Comparison of ENCODE assay signal across 7 cellular contexts in the genomic region with DNA sequence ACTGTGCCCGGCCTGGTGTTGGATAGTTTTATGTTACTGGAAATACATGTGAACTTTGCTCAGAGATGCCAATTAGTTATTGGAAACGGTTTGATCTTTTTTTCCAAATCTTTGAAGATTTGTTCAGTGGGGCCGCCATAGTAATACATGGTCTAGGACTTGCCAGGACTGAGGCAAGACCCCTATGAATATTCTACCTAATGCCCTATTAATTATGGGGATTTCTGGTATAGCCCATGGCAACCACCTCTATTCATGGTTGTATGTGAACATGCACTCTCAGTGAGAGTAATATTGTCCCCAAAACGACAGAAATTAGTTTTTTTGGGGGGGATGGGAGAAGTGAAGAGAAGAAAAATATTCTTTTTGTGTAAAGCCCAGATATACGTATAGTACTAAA.
DNase-seq lines count a peak whose midpoint lies in the region; ATAC-seq and TF ChIP-seq lines count a peak whose summit lies in the region.
"Not testable (repeated sequence)": the region's sequence is repeated elsewhere in the genome, so short reads cannot be mapped to it uniquely, and the experiment has no call there.

No MANE protein-coding gene starts in this region.

- H3K36me3 Mint-ChIP-seq in naive thymus-derived CD4-positive, alpha-beta T cell, result not testable (repeated sequence)

- H3K4me3 Mint-ChIP-seq in naive thymus-derived CD4-positive, alpha-beta T cell, result not testable (repeated sequence)

- ATAC-seq in gastroesophageal sphincter, result peak; percentile 10
- peak; percentile 44 to 55 for ATAC-seq in right cardiac atrium
- ATAC-seq in naive thymus-derived CD4-positive, alpha-beta T cell, result peak; percentile 31
- ATAC-seq in sciatic nerve, result peak; percentile 17
- peak; percentile 49 to 61 for ATAC-seq in upper lobe of left lung (ENCODE audit: low FRiP score in 2 of 2)
- ATAC-seq in upper lobe of right lung, result peak; percentile 39
- peak; percentile 51 for ATAC-seq in aorta (ENCODE audit: low FRiP score)

- TF ChIP-seq CTCF in gastroesophageal sphincter (IDR thresholded peaks at IDR 0.05); upper lobe of left lung (IDR thresholded peaks at IDR 0.05); upper lobe of right lung (IDR thresholded peaks at IDR 0.05): not testable (repeated sequence)

- intact Hi-C loops in right cardiac atrium (cut with DNase I); naive thymus-derived CD4-positive, alpha-beta T cell (cut with micrococcal nuclease); sciatic nerve (cut with DNase I); upper lobe of right lung (cut with DNase I); aorta (cut with DNase I): not testable (repeated sequence)

- not testable (repeated sequence) for H3K9me3 Mint-ChIP-seq in naive thymus-derived CD4-positive, alpha-beta T cell

- not testable (repeated sequence) for H3K27ac Mint-ChIP-seq in naive thymus-derived CD4-positive, alpha-beta T cell

- H3K4me3 ChIP-seq in gastroesophageal sphincter; right cardiac atrium (ENCODE audit: low read length); naive thymus-derived CD4-positive, alpha-beta T cell (ENCODE audit: low read length); upper lobe of left lung; upper lobe of right lung; aorta (ENCODE audit: low read length in 2 of 2): not testable (repeated sequence)

- H3K27me3 ChIP-seq in gastroesophageal sphincter; right cardiac atrium (ENCODE audit: control insufficient read depth, insufficient read depth); naive thymus-derived CD4-positive, alpha-beta T cell (ENCODE audit: control insufficient read depth in 2 of 2, insufficient read depth in 2 of 2, low read length in 2 of 2); upper lobe of left lung; upper lobe of right lung; aorta (ENCODE audit: control insufficient read depth in 1 of 2, insufficient read depth in 2 of 2, low read length in 1 of 2): not testable (repeated sequence)

- H3K4me1 Mint-ChIP-seq in naive thymus-derived CD4-positive, alpha-beta T cell, result not testable (repeated sequence)

- not testable (repeated sequence) for TF ChIP-seq POLR2A in gastroesophageal sphincter (IDR thresholded peaks at IDR 0.05); upper lobe of left lung (IDR thresholded peaks at IDR 0.05)

- H3K36me3 ChIP-seq in gastroesophageal sphincter; naive thymus-derived CD4-positive, alpha-beta T cell (ENCODE audit: control insufficient read depth in 2 of 3, insufficient read depth in 3 of 3, low read length in 3 of 3); upper lobe of left lung; upper lobe of right lung; aorta (ENCODE audit: control insufficient read depth in 1 of 2, insufficient read depth in 2 of 2, low read length in 1 of 2): not testable (repeated sequence)

- CTCF ChIA-PET in naive thymus-derived CD4-positive, alpha-beta T cell (lab: Charles Lee), result not testable (repeated sequence)

- POLR2A ChIA-PET in naive thymus-derived CD4-positive, alpha-beta T cell (lab: Charles Lee), result not testable (repeated sequence)

- not testable (repeated sequence) for DNase-seq in right cardiac atrium; naive thymus-derived CD4-positive, alpha-beta T cell; sciatic nerve (ENCODE audit: low spot score); upper lobe of left lung; upper lobe of right lung; aorta

- H3K27me3 Mint-ChIP-seq in naive thymus-derived CD4-positive, alpha-beta T cell, result peaks cover 0 to 10% (median 8%) of the 10 kb centered on the region in 5 donors

- not testable (repeated sequence) for H3K4me1 ChIP-seq in gastroesophageal sphincter; right cardiac atrium (ENCODE audit: control insufficient read depth, insufficient read depth, low read length); naive thymus-derived CD4-positive, alpha-beta T cell (ENCODE audit: control insufficient read depth in 2 of 2, insufficient read depth in 2 of 2, low read length in 2 of 2); upper lobe of left lung; upper lobe of right lung; aorta (ENCODE audit: control insufficient read depth in 1 of 2, insufficient read depth in 2 of 2, low read length in 2 of 2)

- not testable (repeated sequence) for H3K27ac ChIP-seq in gastroesophageal sphincter; right cardiac atrium (ENCODE audit: low read length); naive thymus-derived CD4-positive, alpha-beta T cell (ENCODE audit: low read depth, low read length); upper lobe of left lung; upper lobe of right lung; aorta (ENCODE audit: low read depth in 1 of 2, low read length in 2 of 2)

- WGBS in gastroesophageal sphincter (ENCODE audit: low coverage in 1 of 2), 2 donors, result 85 to 90% methylated on average over 5 of the region's 5 CpGs
- 84% methylated on average over 5 of the region's 5 CpGs for WGBS in right cardiac atrium
- WGBS in upper lobe of left lung, 2 donors, result 82 to 83% methylated on average over 5 of the region's 5 CpGs
- WGBS in aorta, 2 donors, result 88 to 89% methylated on average over 5 of the region's 5 CpGs

- not testable (repeated sequence) for H3K9me3 ChIP-seq in gastroesophageal sphincter; right cardiac atrium (ENCODE audit: control insufficient read depth, low read length); naive thymus-derived CD4-positive, alpha-beta T cell (ENCODE audit: control insufficient read depth in 2 of 3, low read length in 3 of 3); upper lobe of left lung; upper lobe of right lung; aorta (ENCODE audit: control insufficient read depth, low read length)

- TF ChIP-seq EP300 in gastroesophageal sphincter (IDR thresholded peaks at IDR 0.05); upper lobe of left lung (IDR thresholded peaks at IDR 0.05): not testable (repeated sequence)
